In the genomic region with DNA sequence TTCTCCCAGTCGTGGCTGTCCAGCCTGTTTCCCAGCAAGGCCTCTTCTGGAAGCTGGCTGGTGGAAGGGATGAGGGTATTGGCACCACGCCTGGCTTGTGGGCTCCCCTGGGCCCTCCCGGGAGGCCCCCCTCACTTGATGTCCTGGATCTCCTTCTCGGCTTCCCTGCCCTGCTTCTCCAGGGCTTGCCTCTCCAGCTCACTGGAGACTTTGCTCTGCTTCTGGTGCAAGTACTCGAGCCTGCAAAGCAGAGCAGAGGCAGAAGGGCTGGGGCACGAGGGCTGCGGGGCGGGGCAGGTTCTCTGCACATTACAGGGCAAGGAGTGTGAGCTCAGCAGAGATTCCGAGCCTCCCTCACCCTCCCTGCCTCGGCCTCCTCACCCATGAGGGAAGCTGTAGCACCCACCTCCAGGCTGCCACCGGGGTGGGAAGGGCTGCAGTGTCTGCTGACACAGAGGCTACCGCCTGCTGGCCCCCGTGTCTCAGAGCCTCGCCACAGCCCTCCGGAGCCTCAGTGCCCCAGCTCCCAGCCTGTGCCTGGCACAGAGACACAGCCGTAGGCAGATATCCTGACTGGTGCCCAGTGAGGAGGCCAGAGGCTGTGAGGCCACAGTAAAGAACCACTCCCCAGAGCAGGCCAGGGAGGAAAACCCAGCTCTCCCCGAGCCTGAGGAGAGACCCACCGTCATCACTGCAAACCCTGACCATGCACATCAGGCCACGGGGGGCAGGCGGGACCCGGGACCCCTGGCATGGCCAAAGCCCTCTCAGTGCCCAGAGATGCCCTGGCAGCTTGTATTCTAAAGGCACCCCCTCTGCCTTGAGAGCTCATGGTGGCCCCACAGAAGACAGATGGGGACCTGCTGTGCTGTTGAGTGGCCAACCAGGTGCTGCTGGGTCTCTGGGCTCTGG, we compare ENCODE assay signal across 23 cellular contexts.
"Had no signal": no experiment of that assay in that cellular context is flagged by ENCODE, and none has a peak within 500 bp of the region (broad histone marks: within the 10 kb centered on the region; RNA-seq: fewer than 3 reads in every experiment).

No MANE protein-coding gene starts in this region.

- ATAC-seq: activated naive CD4-positive, alpha-beta T cell treated with anti-CD3 and anti-CD28 coated beads, Interleukin-2, amount 50 U/mL, for 72 hours had no signal

- H3K27ac Mint-ChIP-seq: activated naive CD4-positive, alpha-beta T cell treated with anti-CD3 and anti-CD28 coated beads, Interleukin-2, amount 50 U/mL, for 72 hours; activated T-helper 1 cell treated with anti-CD3 and anti-CD28 coated beads, Interleukin-12 subunit alpha, Interleukin-12 subunit beta, Interleukin-2, Interleukin-4 antibody, amounts not matched to agents 30 ng/mL and 10 ng/mL and 1 ng/mL, durations not matched to agents 14 hours and 24 hours and 36 hours; mesothelial cell of epicardium; natural killer cell treated with Interleukin-12 subunit alpha and Interleukin-12 subunit beta and Interleukin-15 and Interleukin-18, amount 100 ng/mL, for 72 hours had no signal

- H3K4me3 Mint-ChIP-seq: activated T-helper 1 cell treated with anti-CD3 and anti-CD28 coated beads, Interleukin-12 subunit alpha, Interleukin-12 subunit beta, Interleukin-2, Interleukin-4 antibody, amounts not matched to agents 30 ng/mL and 10 ng/mL and 1 ng/mL, durations not matched to agents 14 hours and 24 hours and 36 hours; mesothelial cell of epicardium; natural killer cell treated with Interleukin-12 subunit alpha and Interleukin-12 subunit beta and Interleukin-15 and Interleukin-18, amount 100 ng/mL, for 72 hours had no signal

- H3K4me3 ChIP-seq: esophagus muscularis mucosa, hepatocyte, lung, suprapubic skin, vagina had no signal

- H3K27ac ChIP-seq: esophagus muscularis mucosa, hepatocyte, parathyroid adenoma, suprapubic skin, vagina, WERI-Rb-1 had no signal

- H3K4me1 Mint-ChIP-seq: mesothelial cell of epicardium had no signal

- DNase-seq: activated CD4-positive, alpha-beta T cell treated with anti-CD3 and anti-CD28 coated beads for 1 hour; activated CD4-positive, alpha-beta T cell treated with anti-CD3 and anti-CD28 coated beads, Interleukin-2, amount 50 U/mL, for 48 hours; activated gamma-delta T cell treated with Interleukin-2 at 50 U/mL for 16 hours; dermis blood vessel endothelial cell; effector memory CD4-positive, alpha-beta T cell; stimulated activated CD4-positive, alpha-beta T cell treated with anti-CD3 and anti-CD28 coated beads, Interleukin-12 subunit alpha, Interleukin-12 subunit beta, amount 100 ng/mL, for 4 hours; stimulated activated CD4-positive, alpha-beta T cell treated with anti-CD3 and anti-CD28 coated beads, Interleukin-1b, Interleukin-23, amount 100 ng/mL, for 48 hours; stimulated activated CD8-positive, alpha-beta memory T cell treated with anti-CD3 and anti-CD28 coated beads, Interleukin-4, amount 100 ng/mL, for 48 hours; stimulated activated naive CD4-positive, alpha-beta T cell treated with Interleukin-2 at 50 U/mL for 16 hours; SW 1271; T-helper 2 cell; trophoblast cell; WERI-Rb-1 had no signal

- H3K9me3 Mint-ChIP-seq: activated naive CD4-positive, alpha-beta T cell treated with anti-CD3 and anti-CD28 coated beads, Interleukin-2, amount 50 U/mL, for 72 hours; activated T-helper 1 cell treated with anti-CD3 and anti-CD28 coated beads, Interleukin-12 subunit alpha, Interleukin-12 subunit beta, Interleukin-2, Interleukin-4 antibody, amounts not matched to agents 30 ng/mL and 10 ng/mL and 1 ng/mL, durations not matched to agents 14 hours and 24 hours and 36 hours; mesothelial cell of epicardium; natural killer cell treated with Interleukin-12 subunit alpha and Interleukin-12 subunit beta and Interleukin-15 and Interleukin-18, amount 100 ng/mL, for 72 hours had no signal
